1 cellular context compared by ENCODE assay signal in the genomic region with DNA sequence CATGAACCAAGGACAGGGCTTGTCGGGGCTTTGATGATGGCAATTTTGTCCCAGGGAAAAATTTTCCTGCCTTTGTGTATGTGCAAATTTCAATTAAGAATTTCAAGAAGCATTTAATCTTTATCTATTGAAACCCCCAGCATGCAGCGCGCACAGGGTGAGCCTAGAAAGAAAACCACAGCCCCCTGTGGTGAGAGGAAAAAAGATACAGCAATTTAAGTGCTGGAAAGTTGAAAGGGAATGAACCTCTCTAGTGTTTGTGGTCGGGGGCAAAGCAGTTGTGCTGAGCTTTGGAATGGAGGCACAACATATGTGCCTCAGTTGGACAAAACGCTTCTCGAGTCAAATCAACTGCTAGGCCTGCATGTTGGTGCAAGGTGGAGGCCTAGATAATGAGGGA.
TF ChIP-seq lines count a peak whose summit lies in the region.

No MANE protein-coding gene starts in this region.

TF ChIP-seq in WTC11, 78 proteins besides CTCF, POLR2A, EP300 and RAD21 (continued from another document):
- TF ChIP-seq HMGXB4 (CRISPR knock-in tag; IDR thresholded peaks at IDR 0.05) (no peak), ETV6 (CRISPR knock-in tag; IDR thresholded peaks at IDR 0.05) (no peak), CREB1 (CRISPR knock-in tag; IDR thresholded peaks at IDR 0.05) (no peak), ZNF396 (CRISPR knock-in tag; IDR thresholded peaks at IDR 0.05; ENCODE audit: borderline replicate concordance) (no peak), FOXP1 (CRISPR knock-in tag; IDR thresholded peaks at IDR 0.05; ENCODE audit: borderline replicate concordance) (no peak), TEAD1 (CRISPR knock-in tag; IDR thresholded peaks at IDR 0.05) (no peak), SMAD3 (CRISPR knock-in tag; IDR thresholded peaks at IDR 0.05; ENCODE audit: borderline replicate concordance) (no peak)
